Comparison of ENCODE assay signal across 8 cellular contexts in genomic region chr3:15205934-15206661, GRCh38. TPM values are rescaled to one million over a fixed set of nuclear protein-coding genes. Genes with fewer than 3 reads are reported as not detected.
DNase-seq lines count a peak whose midpoint lies in the region; ATAC-seq and TF ChIP-seq lines count a peak whose summit lies in the region.

Gene CAPN7 (plus strand): TSS chr3:15206246. CDS start chr3:15206496, 250 bp downstream.

- H3K9me3 ChIP-seq in WERI-Rb-1 (ENCODE audit: severe bottlenecking) (no peaks in the 10 kb centered on the region), liver (ENCODE audit: control insufficient read depth in 4 of 4, low read length in 3 of 4) (no peaks in the 10 kb centered on the region)

- peak in 1 of 2 donors; percentile 31 for TF ChIP-seq RAD21 in liver (IDR thresholded peaks at IDR 0.05)

- TF ChIP-seq CTCF in WERI-Rb-1 (IDR thresholded peaks at IDR 0.05; ENCODE audit: low read depth, low read length) (peak; percentile 56), choroid plexus epithelial cell (conservative IDR thresholded peaks at IDR 0.05; ENCODE audit: low read depth, low read length) (peak; percentile 55), liver (IDR thresholded peaks at IDR 0.05; ENCODE audit: low read depth, low read length, missing input control) (peak; percentile 26)

- peak within 1 kb of the TSS; percentile 96 to 99 for H3K9ac ChIP-seq in liver (ENCODE audit: low read depth in 1 of 2, low read length in 2 of 2)

- no peaks in the 10 kb centered on the region for H3K27me3 ChIP-seq in WERI-Rb-1 (ENCODE audit: insufficient read depth, low read depth, severe bottlenecking)
- no peaks in the 10 kb centered on the region for H3K27me3 ChIP-seq in liver (ENCODE audit: control insufficient read depth in 4 of 4, insufficient read depth in 4 of 4, low read length in 3 of 4)

- peak; percentile 88 for ATAC-seq in HG03280 (IDR thresholded peaks at IDR 0.05; ENCODE audit: unreplicated experiment)

- DNase-seq in activated naive CD4-positive, alpha-beta T cell treated with Interleukin-2 at 50 U/mL for 16 hours = peak; percentile 95
- no peak for DNase-seq in activated naive CD4-positive, alpha-beta T cell (lab: John Stamatoyannopoulos, UW)
- DNase-seq in WERI-Rb-1 = peak; percentile 95
- DNase-seq in choroid plexus epithelial cell (ENCODE audit: low read depth) = peak; percentile 94
- peak; percentile 91 to 92 for DNase-seq in stimulated activated CD4-positive, alpha-beta T cell treated with anti-CD3 and anti-CD28 coated beads, Interleukin-4, amount 100 ng/mL, for 48 hours (ENCODE audit: low read depth in 2 of 2)
- no peak for DNase-seq in hippocampal formation (lab: John Stamatoyannopoulos, UW)

- WGBS in liver = under 1% methylated on average over 92 of the region's 92 CpGs

- H3K27ac ChIP-seq in WERI-Rb-1 (peak within 1 kb of the TSS; percentile 89), liver (ENCODE audit: low read depth in 1 of 2, low read length in 2 of 2) (peak within 1 kb of the TSS; percentile 96 to 98)

- H3K4me1 ChIP-seq in liver (ENCODE audit: control insufficient read depth in 4 of 4, insufficient read depth in 4 of 4, low read length in 3 of 4) = peaks cover 5 to 24% (median 7%) of the 10 kb centered on the region in 4 donors

- H3K36me3 ChIP-seq in WERI-Rb-1 (peaks cover 16% of the 10 kb centered on the region), liver (ENCODE audit: control insufficient read depth in 4 of 4, insufficient read depth in 3 of 4, low read depth in 1 of 4, low read length in 3 of 4) (peaks cover 0 to 6% (median under 1%) of the 10 kb centered on the region in 4 donors)

- H3K4me3 ChIP-seq in WERI-Rb-1 (ENCODE audit: low read depth, low read length) (peak within 1 kb of the TSS; percentile 88), choroid plexus epithelial cell (ENCODE audit: low read depth, low read length) (peak within 1 kb of the TSS; percentile 77), liver (ENCODE audit: low read depth in 1 of 3, low read length in 3 of 3) (peak within 1 kb of the TSS; percentile 83 to 86 (median 85))

TF ChIP-seq in liver, 16 proteins besides CTCF, POLR2A, EP300 and RAD21:
- TF ChIP-seq HNF4A (conservative IDR thresholded peaks at IDR 0.05) = peak in 1 of 2 donors; percentile 29
- TF ChIP-seq SP1 (IDR thresholded peaks at IDR 0.05) = peak; percentile 57
- peak; percentile 26 for TF ChIP-seq YY1 (IDR thresholded peaks at IDR 0.05)
- TF ChIP-seq EGR1 (IDR thresholded peaks at IDR 0.05; ENCODE audit: low read depth in 2 of 2) = peak; percentile 58 to 71
- TF ChIP-seq JUND (IDR thresholded peaks at IDR 0.05) = no peak
- TF ChIP-seq FOXA2 (IDR thresholded peaks at IDR 0.05) = no peak
- TF ChIP-seq MAX (IDR thresholded peaks at IDR 0.05) = no peak
- no peak for TF ChIP-seq ATF3 (IDR thresholded peaks at IDR 0.05)
- TF ChIP-seq NR2F2 (IDR thresholded peaks at IDR 0.05) = no peak
- peak; percentile 3 for TF ChIP-seq ZBTB33 (IDR thresholded peaks at IDR 0.05)
- peak; percentile 76 for TF ChIP-seq REST (IDR thresholded peaks at IDR 0.05)
- no peak for TF ChIP-seq GABPA (IDR thresholded peaks at IDR 0.05 in 1 of 2, conservative IDR thresholded peaks at IDR 0.05 in 1 of 2)
- TF ChIP-seq FOXA1 (IDR thresholded peaks at IDR 0.05) = no peak
- no peak for TF ChIP-seq RXRA (IDR thresholded peaks at IDR 0.05)
- TF ChIP-seq HNF4G (IDR thresholded peaks at IDR 0.05) = no peak
- no peak for TF ChIP-seq TAF1 (conservative IDR thresholded peaks at IDR 0.05)
TF ChIP-seq in liver: peak in this region for 6.

RNA-seq across cellular contexts. Expression of gene CAPN7, which starts in this region (rescaled TPM):
- total RNA-seq in liver = 10 to 100 TPM; 24.7 to 41.9 TPM
- polyA plus RNA-seq in liver = 10 to 100 TPM in 1 of 2 donors, 1 to 10 TPM in 1; 9.5 to 11.2 TPM

Comparison
In these comparisons a context has a peak if more than half of its experiments do, and no peak if none do; other contexts are left out.
1. DNase-seq: peak in activated naive CD4-positive, alpha-beta T cell treated with Interleukin-2 at 50 U/mL for 16 hours (single experiment), WERI-Rb-1 (single experiment), choroid plexus epithelial cell (single experiment) and stimulated activated CD4-positive, alpha-beta T cell treated with anti-CD3 and anti-CD28 coated beads, Interleukin-4, amount 100 ng/mL, for 48 hours (2 of 2); none in activated naive CD4-positive, alpha-beta T cell (0 of 4) and hippocampal formation (0 of 2).
2. Peak in every context shown above with its lines, with median percentiles within 50 percentile points of each other: H3K4me3 ChIP-seq and CTCF ChIP-seq.